15 cellular contexts compared by ENCODE assay signal in genomic region chr2:176151199-176152099, GRCh38. TPM values are rescaled to one million over a fixed set of nuclear protein-coding genes. Genes with fewer than 3 reads are reported as not detected.
A peak's percentile ranks its signal among the peaks of the same experiment; 100 is the strongest.
DNase-seq lines count a peak whose midpoint lies in the region; ATAC-seq, FAIRE-seq and TF ChIP-seq lines count a peak whose summit lies in the region.
"Had no signal": no experiment of that assay in that cellular context is flagged by ENCODE, and none has a peak within 500 bp of the region (broad histone marks: within the 10 kb centered on the region; RNA-seq: fewer than 3 reads in every experiment).

HOXD4 (plus strand) TSS chr2:176151550; CDS start chr2:176151634, 84 bp downstream.

- no peak within 1 kb of the TSS for H3K4ac ChIP-seq in mesenchymal stem cell (ENCODE audit: low read depth in 1 of 2, low read length in 2 of 2)

- TF ChIP-seq POLR2A in K562 (conservative IDR thresholded peaks at IDR 0.05) (no peak), H54 (IDR thresholded peaks at IDR 0.05; ENCODE audit: low read depth, low read length) (no peak)

- H4K91ac ChIP-seq in mesenchymal stem cell (ENCODE audit: low read length): no peak within 1 kb of the TSS

- H3K9me1 ChIP-seq in K562 (ENCODE audit: control insufficient read depth, insufficient read depth, low read length): no peaks in the 10 kb centered on the region

- H3K4me1 ChIP-seq in right cardiac atrium (ENCODE audit: control insufficient read depth, insufficient read depth, low read length): peaks cover 3% of the 10 kb centered on the region
- peaks cover 0 to 10% of the 10 kb centered on the region in 2 experiments; a peak in 1 of 5 replicates for H3K4me1 ChIP-seq in K562 (replicated peaks in 1 of 2; ENCODE audit: control insufficient read depth in 2 of 2, insufficient read depth in 2 of 2, low read length in 2 of 2)
- peaks cover 12% of the 10 kb centered on the region for H3K4me1 ChIP-seq in mesenchymal stem cell (ENCODE audit: control insufficient read depth, insufficient read depth, low read depth, low read length)
- H3K4me1 ChIP-seq in MM.1S (ENCODE audit: low read length): no peaks in the 10 kb centered on the region

- H3K4me3 ChIP-seq in right cardiac atrium (ENCODE audit: low read length): peak within 1 kb of the TSS; percentile 27
- no peak within 1 kb of the TSS for H3K4me3 ChIP-seq in K562
- peak within 1 kb of the TSS in 1 of 2 experiments; percentile 59 for H3K4me3 ChIP-seq in mesenchymal stem cell (ENCODE audit: insufficient read depth in 1 of 2, low read depth in 1 of 2, low read length in 2 of 2)
- H3K4me3 ChIP-seq in MM.1S (ENCODE audit: low read length): no peak within 1 kb of the TSS

- H2AFZ ChIP-seq in K562 (ENCODE audit: low read depth, low read length): no peak within 1 kb of the TSS
- no peak within 1 kb of the TSS for H2AFZ ChIP-seq in mesenchymal stem cell (ENCODE audit: low read depth, low read length)
- H2AFZ ChIP-seq in MM.1S (ENCODE audit: low read length): no peak within 1 kb of the TSS

- POLR2A ChIA-PET in K562 (lab: Yijun Ruan, JAX): interaction anchor here (0.5 to 1.3 kb wide), 3 partner anchors 10 to 23 kb away, joined by 3 read pairs; no protein-coding TSS in a partner anchor

- H3K18ac ChIP-seq in mesenchymal stem cell (ENCODE audit: low read depth in 1 of 2, low read length in 2 of 2): no peak within 1 kb of the TSS

- TF ChIP-seq EP300 in K562 (IDR thresholded peaks at IDR 0.05; ENCODE audit: low read length): no peak

- H3F3A ChIP-seq in MM.1S (ENCODE audit: insufficient read depth, low read length): no peaks in the 10 kb centered on the region

- TF ChIP-seq CTCF in K562 (IDR thresholded peaks at IDR 0.05 in 2 of 3, conservative IDR thresholded peaks at IDR 0.05 in 1 of 3; ENCODE audit: insufficient read depth in 2 of 3, low read depth in 1 of 3, low read length in 3 of 3) (no peak), MM.1S (IDR thresholded peaks at IDR 0.05; ENCODE audit: low read length) (no peak)

- H3K79me2 ChIP-seq in K562 (ENCODE audit: control insufficient read depth, insufficient read depth, low read length) (no peaks in the 10 kb centered on the region), MM.1S (ENCODE audit: low read length) (no peaks in the 10 kb centered on the region)

- WGBS in right cardiac atrium: 9% methylated on average over 52 of the region's 52 CpGs
- 4% methylated on average over 46 of the region's 52 CpGs for WGBS in K562 (ENCODE audit: insufficient coverage, low coverage, missing lambda C conversion rate)
- 14% methylated on average over 51 of the region's 52 CpGs for WGBS in mesenchymal stem cell

- H3K27me3 ChIP-seq in right cardiac atrium (ENCODE audit: control insufficient read depth, insufficient read depth) (no peaks in the 10 kb centered on the region), K562 (ENCODE audit: control insufficient read depth in 2 of 2, insufficient read depth in 2 of 2, low read length in 2 of 2) (peaks cover 69 to 79% of the 10 kb centered on the region in 2 experiments), mesenchymal stem cell (ENCODE audit: control insufficient read depth in 1 of 2, insufficient read depth in 1 of 2, low read length in 2 of 2) (peaks cover 0 to 74% of the 10 kb centered on the region in 2 experiments), MM.1S (replicated peaks; ENCODE audit: insufficient read depth, low read length) (peaks cover 15% of the 10 kb centered on the region)

- CTCF ChIA-PET in K562 (lab: Yijun Ruan, JAX; ENCODE audit: low intra/inter-chr PET ratio): no interaction called here

- no peaks in the 10 kb centered on the region for H3K9me2 ChIP-seq in MM.1S (replicated peaks; ENCODE audit: insufficient read depth, low read length)

- no TSS peak for BruUV-seq in K562 (replicated peaks; lab: Mats Ljungman, UMichigan)

- H3K23ac ChIP-seq in mesenchymal stem cell (ENCODE audit: low read length in 2 of 2): no peak within 1 kb of the TSS

- FAIRE-seq in K562 (lab: Jason Lieb, UNC) (no peak), H54 (lab: Jason Lieb, UNC) (no peak)
- FAIRE-seq: bronchial epithelial cell, GM18507, islet of Langerhans had no signal

- ATAC-seq in right cardiac atrium (no peak), left cardiac atrium (no peak), K562 (peak; percentile 24; the same call in 1 of the 3 replicates), left lobe of liver (no peak)

- H2AK5ac ChIP-seq in mesenchymal stem cell (ENCODE audit: low read length, severe bottlenecking): no peak within 1 kb of the TSS

- no peak within 1 kb of the TSS for H2BK15ac ChIP-seq in mesenchymal stem cell (ENCODE audit: low read depth, poor library complexity, severe bottlenecking)

- no peak within 1 kb of the TSS for H3K4me2 ChIP-seq in K562 (ENCODE audit: insufficient read depth, low read length)
- peak within 1 kb of the TSS; percentile 90 for H3K4me2 ChIP-seq in mesenchymal stem cell (ENCODE audit: low read length, poor library complexity, severe bottlenecking)
- no peak within 1 kb of the TSS for H3K4me2 ChIP-seq in MM.1S (ENCODE audit: low read depth, low read length)

- no peak within 1 kb of the TSS for H3K9ac ChIP-seq in K562 (ENCODE audit: insufficient read depth in 1 of 2, low read depth in 2 of 2, low read length in 2 of 2)
- no peak within 1 kb of the TSS for H3K9ac ChIP-seq in mesenchymal stem cell (ENCODE audit: low read length)
- H3K9ac ChIP-seq in MM.1S (ENCODE audit: low read length): no peak within 1 kb of the TSS

- H3K79me1 ChIP-seq in mesenchymal stem cell (replicated peaks; ENCODE audit: low read length, poor library complexity, severe bottlenecking): peaks cover 12% of the 10 kb centered on the region

- no peaks in the 10 kb centered on the region for H3K9me3 ChIP-seq in right cardiac atrium (ENCODE audit: control insufficient read depth, low read length)
- no peaks in the 10 kb centered on the region for H3K9me3 ChIP-seq in K562 (replicated peaks; ENCODE audit: control insufficient read depth, insufficient read depth, low read depth, low read length)
- H3K9me3 ChIP-seq in mesenchymal stem cell (ENCODE audit: control insufficient read depth, low read length): no peaks in the 10 kb centered on the region
- H3K9me3 ChIP-seq in MM.1S (replicated peaks; ENCODE audit: insufficient read depth, low read length): no peaks in the 10 kb centered on the region

- DNase-seq in right cardiac atrium (no peak), left cardiac atrium (no peak), K562 (ENCODE audit: extremely low read depth in 1 of 4, low spot score in 3 of 4) (peak in 2 of 4 experiments; percentile 35 to 48), mesenchymal stem cell (no peak), ureter (ENCODE audit: low spot score) (no peak), MM.1S (no peak), left lobe of liver (ENCODE audit: low spot score) (no peak), H54 (ENCODE audit: insufficient read length, low spot score) (no peak)
- DNase-seq: NCI-H1092 treated with DMSO at 0.1 percent for 48 hours, NCI-H524 treated with DMSO at 0.1 percent for 48 hours, SIG-M5 had no signal

- no peak for TF ChIP-seq RAD21 in K562 (CRISPR knock-in tag; conservative IDR thresholded peaks at IDR 0.05 in 1 of 2, IDR thresholded peaks at IDR 0.05 in 1 of 2)

- in situ Hi-C loops in K562 (cut with MboI): no loop called here

- intact Hi-C loops in right cardiac atrium (cut with DNase I) (no loop called here), left cardiac atrium (cut with DNase I) (no loop called here), K562 (cut with micrococcal nuclease) (no loop called here)

- no peak within 1 kb of the TSS for H2BK12ac ChIP-seq in mesenchymal stem cell (ENCODE audit: low read length in 2 of 2)

- no peak within 1 kb of the TSS for H2BK120ac ChIP-seq in mesenchymal stem cell (ENCODE audit: low read depth, low read length)

- H3K27ac ChIP-seq in right cardiac atrium (ENCODE audit: low read length) (no peak within 1 kb of the TSS), K562 (ENCODE audit: extremely low read depth, low read depth, low read length) (no peak within 1 kb of the TSS), mesenchymal stem cell (ENCODE audit: low read length, poor library complexity, severe bottlenecking) (no peak within 1 kb of the TSS), MM.1S (ENCODE audit: low read length) (no peak within 1 kb of the TSS)
- H3K27ac ChIP-seq: HL-60 had no signal

- H3K36me3 ChIP-seq in K562 (ENCODE audit: control insufficient read depth, insufficient read depth, low read length) (no peaks in the 10 kb centered on the region), mesenchymal stem cell (ENCODE audit: control insufficient read depth in 1 of 2, insufficient read depth in 2 of 2, low read depth in 1 of 2, low read length in 2 of 2) (peaks cover 14 to 16% of the 10 kb centered on the region in 2 experiments), MM.1S (replicated peaks; ENCODE audit: insufficient read depth, low read length) (no peaks in the 10 kb centered on the region)

- H4K20me1 ChIP-seq in K562 (replicated peaks; ENCODE audit: control insufficient read depth, insufficient read depth, low read length) (no peaks in the 10 kb centered on the region), MM.1S (ENCODE audit: insufficient read depth, low read length) (no peaks in the 10 kb centered on the region)

- no peak within 1 kb of the TSS for H2BK5ac ChIP-seq in mesenchymal stem cell (ENCODE audit: low read depth, low read length, poor library complexity, severe bottlenecking)

- no peak within 1 kb of the TSS for H3K14ac ChIP-seq in mesenchymal stem cell (ENCODE audit: low read length in 2 of 2)

- no peak within 1 kb of the TSS for H4K8ac ChIP-seq in mesenchymal stem cell (ENCODE audit: low read length)

RNA-seq across cellular contexts. Expression of gene HOXD4, which starts in this region (rescaled TPM):
- total RNA-seq in right cardiac atrium (not detected), left cardiac atrium (under 1 TPM; 0.29 to 0.53 TPM), K562 (2014; rRNA removed) (not detected in 2 replicates), K562 (2014; rRNA removed; fragmentation: Illumina TruSeq; extraction: Trizol) (not detected in 2 replicates), K562 (2015; rRNA removed; fragmentation: Illumina TruSeq; extraction: Trizol) (not detected in 2 replicates), K562 (2021) (not detected in 2 replicates), ureter (22.4 TPM), left lobe of liver (not detected)
- polyA plus RNA-seq in right cardiac atrium (0.29 TPM), K562 (2011; rRNA removed) (not detected in 2 replicates), K562 (2014; fragmentation: Illumina TruSeq; extraction: Trizol) (not detected in 2 replicates), K562 (2014; fragmentation: Nextera tagmentation; extraction: Ambion mirVana) (not detected), K562 (2014; rRNA removed) (not detected in 2 replicates)
- total RNA-seq in K562 (2011; cell fraction: chromatin; rRNA removed; ENCODE audit: low replicate concordance): not detected in 2 replicates
- total RNA-seq in K562 (2011; cell fraction: nucleolus; rRNA removed): not detected in 2 replicates
- not detected in 2 replicates for total RNA-seq in K562 (2011; cell fraction: nucleoplasm; rRNA removed)
- polyA plus RNA-seq in K562 (2011; cell fraction: cytosol; rRNA removed): 0.04 TPM in 1 of 2 replicates, not detected in the other
- polyA plus RNA-seq in K562 (2011; cell fraction: nucleus; rRNA removed): not detected in 2 replicates
- 0.11 TPM in 1 of 2 replicates, not detected in the other for polyA plus RNA-seq in K562 (2012)
- polyA minus RNA-seq in K562 (2011; rRNA and poly(A)+ RNA removed): not detected in 2 replicates
- polyA minus RNA-seq in K562 (2011; cell fraction: cytosol; rRNA and poly(A)+ RNA removed): not detected in 2 replicates
- not detected in 2 replicates for polyA minus RNA-seq in K562 (2011; cell fraction: nucleus; rRNA and poly(A)+ RNA removed)
- 0.07 TPM for polyA plus RNA-seq in mesenchymal stem cell (2013, experiment 1 of 2)
- not detected for polyA plus RNA-seq in mesenchymal stem cell (2013, experiment 2 of 2)
- total RNA-seq: bronchial epithelial cell had no signal

Comparison
In these comparisons a context has a peak if more than half of its experiments do, and no peak if none do; other contexts are left out.
1. RNA of gene HOXD4 (total RNA-seq): 22.4 TPM in ureter (single experiment); 0.29 to 0.53 TPM in left cardiac atrium, not detected in right cardiac atrium, not detected in left lobe of liver (single experiment) and not detected in K562; every median in the first group is over 10 times any median in the second.
2. Peak in ATAC-seq in K562; RNA of the gene not detected or under 1 TPM.